In the genomic region with DNA sequence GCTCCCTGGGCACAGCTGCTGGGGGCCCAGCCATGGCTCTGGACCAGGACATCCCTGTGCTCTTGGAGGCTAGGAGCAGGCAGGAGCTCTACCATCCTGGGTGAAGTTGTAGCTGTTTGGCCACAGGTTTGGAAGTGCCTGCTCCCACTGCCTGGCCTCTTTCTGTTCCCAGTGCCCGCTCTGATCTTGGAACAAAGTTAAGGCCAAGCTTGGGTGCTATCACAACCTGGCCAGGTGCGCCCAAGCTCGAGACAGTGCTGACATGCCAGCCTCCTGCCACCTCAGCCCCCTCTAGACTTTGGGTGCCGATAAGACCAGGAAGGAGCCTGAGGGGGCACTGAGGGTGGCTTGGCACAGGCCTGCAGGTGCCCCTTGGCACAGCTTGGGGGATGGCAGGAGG, we compare ENCODE assay signal across 17 cellular contexts.
DNase-seq lines count a peak whose midpoint lies in the region; ATAC-seq and TF ChIP-seq lines count a peak whose summit lies in the region.
"Had no signal": no experiment of that assay in that cellular context is flagged by ENCODE, and none has a peak within 500 bp of the region (broad histone marks: within the 10 kb centered on the region; RNA-seq: fewer than 3 reads in every experiment).

No MANE protein-coding gene starts in this region.

- DNase-seq in GM23338 (ENCODE audit: low spot score) (no peak), sciatic nerve (ENCODE audit: low spot score) (no peak), upper lobe of right lung (no peak), NCI-H748 (lab: John Stamatoyannopoulos, UW; ENCODE audit: unreplicated experiment) (no peak), substantia nigra (lab: John Stamatoyannopoulos, UW) (no peak), foreskin fibroblast (no peak)
- DNase-seq: CD4-positive, alpha-beta memory T cell; DMS153; DMS79; GDM1; HCEC 1CT had no signal

- ATAC-seq in GM23338 (no peak), gastroesophageal sphincter (peak; percentile 5), sciatic nerve (peak; percentile 15), upper lobe of right lung (peak; percentile 31)
- ATAC-seq: A549 had no signal

- H3K27me3 ChIP-seq in GM23338 (ENCODE audit: insufficient read depth) (no peaks in the 10 kb centered on the region), gastroesophageal sphincter (no peaks in the 10 kb centered on the region), upper lobe of right lung (no peaks in the 10 kb centered on the region)
- H3K27me3 ChIP-seq: BLaER1 had no signal

- no CpG with 5 or more reads among the region's 4 CpGs for WGBS in gastroesophageal sphincter (ENCODE audit: low coverage in 1 of 2), 2 donors

- peaks cover 4% of the 10 kb centered on the region; the same call in 1 of the 3 replicates for H3K4me1 Mint-ChIP-seq in GM23338
- H3K4me1 Mint-ChIP-seq: CD14-positive monocyte; CD4-positive, alpha-beta memory T cell had no signal

- H3K36me3 ChIP-seq in GM23338 (ENCODE audit: insufficient read depth) (no peaks in the 10 kb centered on the region; the same call in 1 of the 2 replicates), gastroesophageal sphincter (no peaks in the 10 kb centered on the region), upper lobe of right lung (no peaks in the 10 kb centered on the region)
- H3K36me3 ChIP-seq: BLaER1 had no signal

- no peak overlapping the region for H3K27ac ChIP-seq in GM23338 (ENCODE audit: low read depth)
- no peak overlapping the region for H3K27ac ChIP-seq in gastroesophageal sphincter
- H3K27ac ChIP-seq in upper lobe of right lung, result no peak overlapping the region
- H3K27ac ChIP-seq in substantia nigra (ENCODE audit: low read depth, low read length, poor library complexity, severe bottlenecking), result no peak overlapping the region
- H3K27ac ChIP-seq: 22Rv1, A549, BLaER1, HL-60 had no signal

- H3K9me2 ChIP-seq in GM23338 (ENCODE audit: insufficient read depth), result 0 out of 2 replicates have a peak, but pooled peaks cover 3% of the 10 kb centered on the region

- H3K36me3 Mint-ChIP-seq in GM23338 (ENCODE audit: low read depth), result no peaks in the 10 kb centered on the region
- H3K36me3 Mint-ChIP-seq: CD14-positive monocyte; CD4-positive, alpha-beta memory T cell had no signal

- H3K4me2 ChIP-seq in GM23338, result no peak overlapping the region
- H3K4me2 ChIP-seq: A549, BLaER1 had no signal

- H4K20me1 ChIP-seq in GM23338 (replicated peaks; ENCODE audit: insufficient read depth), result no peaks in the 10 kb centered on the region
- H4K20me1 ChIP-seq: BLaER1 had no signal

- H3K79me2 ChIP-seq in GM23338 (replicated peaks; ENCODE audit: insufficient read depth), result no peaks in the 10 kb centered on the region

- no peak overlapping the region for H3K27ac Mint-ChIP-seq in GM23338
- H3K27ac Mint-ChIP-seq: CD14-positive monocyte; CD4-positive, alpha-beta memory T cell had no signal

- intact Hi-C loops in sciatic nerve (cut with DNase I) (no loop called here), upper lobe of right lung (cut with DNase I) (no loop called here)

- H3K27me3 Mint-ChIP-seq in GM23338 (ENCODE audit: insufficient read depth, low read depth, poor library complexity), result peaks cover 1% of the 10 kb centered on the region
- H3K27me3 Mint-ChIP-seq: CD4-positive, alpha-beta memory T cell had no signal

- no peak overlapping the region for H3K4me3 Mint-ChIP-seq in GM23338
- H3K4me3 Mint-ChIP-seq: CD14-positive monocyte; CD4-positive, alpha-beta memory T cell had no signal

- H3K4me3 ChIP-seq in GM23338 (no peak overlapping the region), gastroesophageal sphincter (no peak overlapping the region), upper lobe of right lung (no peak overlapping the region), foreskin fibroblast (ENCODE audit: low read depth in 1 of 2, low read length in 2 of 2) (no peak overlapping the region)
- H3K4me3 ChIP-seq: A549, BLaER1 had no signal

- TF ChIP-seq POLR2A in gastroesophageal sphincter (IDR thresholded peaks at IDR 0.05), result no peak

- H3K9me3 ChIP-seq in gastroesophageal sphincter (no peaks in the 10 kb centered on the region), upper lobe of right lung (no peaks in the 10 kb centered on the region)
- H3K9me3 ChIP-seq: A549, BLaER1 had no signal

- TF ChIP-seq CTCF in GM23338 (conservative IDR thresholded peaks at IDR 0.05; ENCODE audit: low read depth in 2 of 2) (no peak), gastroesophageal sphincter (IDR thresholded peaks at IDR 0.05) (no peak), upper lobe of right lung (IDR thresholded peaks at IDR 0.05) (no peak), foreskin fibroblast (IDR thresholded peaks at IDR 0.05; ENCODE audit: low read depth, low read length) (no peak)

- peaks cover 2% of the 10 kb centered on the region; the same call in 1 of the 3 replicates for H3K9me3 Mint-ChIP-seq in GM23338

- H3K4me1 ChIP-seq in GM23338 (ENCODE audit: insufficient read depth) (no peaks in the 10 kb centered on the region), gastroesophageal sphincter (no peaks in the 10 kb centered on the region), upper lobe of right lung (no peaks in the 10 kb centered on the region)
- H3K4me1 ChIP-seq: A549, BLaER1 had no signal

- no peaks in the 10 kb centered on the region for H3F3A ChIP-seq in GM23338 (replicated peaks; ENCODE audit: low read depth)

- TF ChIP-seq EP300 in gastroesophageal sphincter (IDR thresholded peaks at IDR 0.05), result no peak

- H2AFZ ChIP-seq in GM23338, result peak overlapping the region; percentile 65; the same call in 1 of the 2 replicates

TF ChIP-seq in GM23338, 12 proteins besides CTCF, POLR2A, EP300 and RAD21 (continues in another document):
- TF ChIP-seq NANOG (IDR thresholded peaks at IDR 0.05; ENCODE audit: borderline replicate concordance), result no peak
- TF ChIP-seq, protein P1, sequence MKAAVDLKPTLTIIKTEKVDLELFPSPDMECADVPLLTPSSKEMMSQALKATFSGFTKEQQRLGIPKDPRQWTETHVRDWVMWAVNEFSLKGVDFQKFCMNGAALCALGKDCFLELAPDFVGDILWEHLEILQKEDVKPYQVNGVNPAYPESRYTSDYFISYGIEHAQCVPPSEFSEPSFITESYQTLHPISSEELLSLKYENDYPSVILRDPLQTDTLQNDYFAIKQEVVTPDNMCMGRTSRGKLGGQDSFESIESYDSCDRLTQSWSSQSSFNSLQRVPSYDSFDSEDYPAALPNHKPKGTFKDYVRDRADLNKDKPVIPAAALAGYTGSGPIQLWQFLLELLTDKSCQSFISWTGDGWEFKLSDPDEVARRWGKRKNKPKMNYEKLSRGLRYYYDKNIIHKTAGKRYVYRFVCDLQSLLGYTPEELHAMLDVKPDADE (IDR thresholded peaks at IDR 0.05), result no peak
- no peak for TF ChIP-seq EZH2phosphoT487 (IDR thresholded peaks at IDR 0.05; ENCODE audit: unreplicated experiment)
- no peak for TF ChIP-seq JUNB (IDR thresholded peaks at IDR 0.05; ENCODE audit: unreplicated experiment)
- TF ChIP-seq EZH2 (IDR thresholded peaks at IDR 0.05; ENCODE audit: low read depth, unreplicated experiment), result no peak
- TF ChIP-seq CREB1 (CRISPR knock-in tag; IDR thresholded peaks at IDR 0.05; ENCODE audit: low read depth), result no peak
